26 cellular contexts compared by ENCODE assay signal in genomic region chr22:45962756-45963155, GRCh38. TPM values are rescaled to one million over a fixed set of nuclear protein-coding genes. Genes with fewer than 3 reads are reported as not detected.
"Had no signal": no experiment of that assay in that cellular context is flagged by ENCODE, and none has a peak within 500 bp of the region (broad histone marks: within the 10 kb centered on the region; RNA-seq: fewer than 3 reads in every experiment).

No MANE protein-coding gene starts in this region.

- H3K4me1 Mint-ChIP-seq: activated naive CD8-positive, alpha-beta T cell treated with anti-CD3 and anti-CD28 coated beads, Interleukin-2, amount 10 ng/mL, durations not matched to agents 7 days and 5 days; T-helper 17 cell had no signal

- H3K27me3 ChIP-seq: Peyer's patch had no signal

- ATAC-seq: activated CD8-positive, alpha-beta T cell treated with anti-CD3 and anti-CD28 coated beads, Interleukin-2, amount 10 ng/mL, durations not matched to agents 7 days and 5 days; T-helper 17 cell; WTC11 had no signal

- H3K27ac Mint-ChIP-seq: activated CD8-positive, alpha-beta T cell treated with anti-CD3 and anti-CD28 coated beads, Interleukin-2, amount 10 ng/mL, durations not matched to agents 7 days and 5 days; activated naive CD8-positive, alpha-beta T cell treated with anti-CD3 and anti-CD28 coated beads, Interleukin-2, amount 10 ng/mL, durations not matched to agents 7 days and 5 days; T-helper 17 cell; WTC11 had no signal

- H3K36me3 ChIP-seq: breast epithelium, Peyer's patch had no signal

- H3K4me3 Mint-ChIP-seq: activated CD8-positive, alpha-beta T cell treated with anti-CD3 and anti-CD28 coated beads, Interleukin-2, amount 10 ng/mL, durations not matched to agents 7 days and 5 days; activated naive CD8-positive, alpha-beta T cell treated with anti-CD3 and anti-CD28 coated beads, Interleukin-2, amount 10 ng/mL, durations not matched to agents 7 days and 5 days; T-helper 17 cell; WTC11 had no signal

- H3K4me3 ChIP-seq: breast epithelium, Peyer's patch had no signal

- H3K36me3 Mint-ChIP-seq: activated naive CD8-positive, alpha-beta T cell treated with anti-CD3 and anti-CD28 coated beads, Interleukin-2, amount 10 ng/mL, durations not matched to agents 7 days and 5 days; WTC11 had no signal

- H3K9me3 Mint-ChIP-seq: activated naive CD8-positive, alpha-beta T cell treated with anti-CD3 and anti-CD28 coated beads, Interleukin-2, amount 10 ng/mL, durations not matched to agents 7 days and 5 days; WTC11 had no signal

- H3K27me3 Mint-ChIP-seq: activated naive CD8-positive, alpha-beta T cell treated with anti-CD3 and anti-CD28 coated beads, Interleukin-2, amount 10 ng/mL, durations not matched to agents 7 days and 5 days had no signal

- H3K4me1 ChIP-seq: breast epithelium, Peyer's patch had no signal

- DNase-seq: activated CD4-positive, alpha-beta T cell treated with anti-CD3 and anti-CD28 coated beads for 48 hours; activated CD4-positive, alpha-beta T cell treated with anti-CD3 and anti-CD28 coated beads, Interleukin-2, amount 50 U/mL, for 4 hours; activated CD4-positive, CD25-positive, alpha-beta regulatory T cell treated with anti-CD3 and anti-CD28 coated beads, Interleukin-2, amount 50 U/mL, for 72 hours; activated CD8-positive, alpha-beta memory T cell treated with anti-CD3 and anti-CD28 coated beads, Interleukin-2, amount 50 U/mL, for 48 hours; activated CD8-positive, alpha-beta T cell treated with anti-CD3 and anti-CD28 coated beads, Interleukin-2, amount 10 ng/mL, durations not matched to agents 7 days and 5 days; activated naive CD4-positive, alpha-beta T cell treated with anti-CD3 and anti-CD28 coated beads, Interleukin-2, amount 50 U/mL, for 16 hours; activated naive CD8-positive, alpha-beta T cell treated with anti-CD3 and anti-CD28 coated beads, Interleukin-2, amount 10 ng/mL, durations not matched to agents 7 days and 5 days; activated T-cell treated with anti-CD3 and anti-CD28 coated beads, Interleukin-2, amount 50 U/mL, for 1 hour; aorta; caudate nucleus; KBM-7; NCI-H1048; NCI-H2029; NCI-H2107; NCI-H345; NCI-H510A; NCI-H526 treated with DMSO at 0.1 percent for 48 hours; OCI-M1; Peyer's patch; SHP77 treated with DMSO at 0.1 percent for 48 hours; T-helper 17 cell; T-helper 9 cell had no signal

- H3K9me3 ChIP-seq: breast epithelium, Peyer's patch had no signal

- H3K27ac ChIP-seq: breast epithelium, Peyer's patch had no signal

RNA-seq across cellular contexts. Expression of gene WNT7B, which starts 14.2 kb away (rescaled TPM):
- total RNA-seq: activated CD8-positive, alpha-beta T cell treated with anti-CD3 and anti-CD28 coated beads, Interleukin-2, amount 10 ng/mL, durations not matched to agents 7 days and 5 days; activated naive CD8-positive, alpha-beta T cell treated with anti-CD3 and anti-CD28 coated beads, Interleukin-2, amount 10 ng/mL, durations not matched to agents 7 days and 5 days; aorta; LHCN-M2; Peyer's patch; SK-MEL-5; T-helper 17 cell had no signal
- polyA plus RNA-seq: aorta had no signal
